ENCODE assay signal across 1 cellular context in the genomic region with DNA sequence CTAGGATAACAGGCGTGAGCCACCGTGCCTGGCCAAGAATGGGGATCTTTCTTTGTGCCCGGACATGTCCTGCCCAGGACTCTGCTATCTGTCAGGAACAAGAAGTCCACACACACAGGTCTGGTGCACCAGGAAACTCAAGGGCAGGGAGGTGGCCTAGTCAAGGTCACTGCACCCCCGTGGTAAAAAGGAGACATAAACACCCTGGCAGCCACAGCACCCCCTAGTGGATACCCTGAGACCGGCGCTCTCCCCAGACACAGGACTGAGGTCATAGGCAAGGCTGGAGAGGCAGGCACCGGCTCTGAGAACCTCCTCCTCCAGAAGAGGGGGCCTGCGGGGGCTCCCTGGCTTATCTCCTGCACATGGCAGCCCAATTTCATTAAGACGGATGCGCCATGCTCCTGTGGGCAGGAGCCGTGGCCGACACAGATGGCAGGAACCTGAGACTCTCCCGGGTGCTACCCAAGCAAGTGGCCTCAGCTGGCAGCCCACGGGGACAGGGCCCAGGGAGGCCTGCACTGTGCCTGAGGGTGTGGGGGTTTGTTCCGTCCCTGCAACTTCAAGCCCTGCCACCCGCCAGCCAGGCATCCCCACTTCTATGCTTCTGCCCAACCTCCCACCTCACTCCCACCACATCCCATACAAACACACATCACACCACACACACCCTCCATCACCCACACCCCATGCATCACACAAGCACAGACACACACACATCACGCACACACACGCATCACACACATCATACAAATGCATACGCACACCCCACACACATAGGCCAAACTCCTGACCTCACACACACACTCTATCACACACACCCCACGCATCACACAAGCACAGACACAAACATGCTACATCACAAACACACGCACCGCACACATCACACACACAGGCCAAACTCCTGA.
TF ChIP-seq lines count a peak whose summit lies in the region.

No MANE protein-coding gene starts in this region.

TF ChIP-seq in HepG2, 621 proteins besides CTCF, POLR2A, EP300 and RAD21 (continued from another document):
- TF ChIP-seq, protein P1, sequence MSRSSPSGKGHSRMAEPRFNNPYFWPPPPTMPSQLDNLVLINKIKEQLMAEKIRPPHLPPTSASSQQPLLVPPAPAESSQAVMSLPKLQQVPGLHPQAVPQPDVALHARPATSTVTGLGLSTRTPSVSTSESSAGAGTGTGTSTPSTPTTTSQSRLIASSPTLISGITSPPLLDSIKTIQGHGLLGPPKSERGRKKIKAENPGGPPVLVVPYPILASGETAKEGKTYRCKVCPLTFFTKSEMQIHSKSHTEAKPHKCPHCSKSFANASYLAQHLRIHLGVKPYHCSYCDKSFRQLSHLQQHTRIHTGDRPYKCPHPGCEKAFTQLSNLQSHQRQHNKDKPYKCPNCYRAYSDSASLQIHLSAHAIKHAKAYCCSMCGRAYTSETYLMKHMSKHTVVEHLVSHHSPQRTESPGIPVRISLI (CRISPR knock-in tag; IDR thresholded peaks at IDR 0.05; ENCODE audit: borderline replicate concordance), result no peak
- TF ChIP-seq NONO (IDR thresholded peaks at IDR 0.05) (0 out of 2 replicates have a peak, but pooled peaks have one; percentile 93), NONO (CRISPR knock-in tag; conservative IDR thresholded peaks at IDR 0.05) (0 out of 2 replicates have a peak, but pooled peaks have one; percentile 27), ZNF205 (CRISPR knock-in tag; IDR thresholded peaks at IDR 0.05) (no peak), ZFP36 (IDR thresholded peaks at IDR 0.05; ENCODE audit: borderline replicate concordance, low read depth, low read length, partially characterized antibody) (no peak), PAF1 (CRISPR knock-in tag; IDR thresholded peaks at IDR 0.05) (no peak), AGO2 (optimal IDR thresholded peaks at IDR 0.05; ENCODE audit: low read depth, low read length) (no peak), CENPT (CRISPR knock-in tag; IDR thresholded peaks at IDR 0.05; ENCODE audit: low read depth) (no peak), ZNF775 (CRISPR knock-in tag; IDR thresholded peaks at IDR 0.05; ENCODE audit: borderline replicate concordance) (no peak), ZBTB38 (CRISPR knock-in tag; IDR thresholded peaks at IDR 0.05) (peak; percentile 18; the same call in 1 of the 2 replicates), ZNF883 (CRISPR knock-in tag; IDR thresholded peaks at IDR 0.05; ENCODE audit: not compliant biosample characterization) (no peak), XRCC5 (optimal IDR thresholded peaks at IDR 0.05; ENCODE audit: low read length) (peak; percentile 73), IRF2 (CRISPR knock-in tag; IDR thresholded peaks at IDR 0.05) (0 out of 2 replicates have a peak, but pooled peaks have one; percentile 16), ZSCAN25 (CRISPR knock-in tag; IDR thresholded peaks at IDR 0.05) (no peak), KDM5B (CRISPR knock-in tag; IDR thresholded peaks at IDR 0.05; ENCODE audit: borderline replicate concordance) (no peak)
- TF ChIP-seq, protein P2, sequence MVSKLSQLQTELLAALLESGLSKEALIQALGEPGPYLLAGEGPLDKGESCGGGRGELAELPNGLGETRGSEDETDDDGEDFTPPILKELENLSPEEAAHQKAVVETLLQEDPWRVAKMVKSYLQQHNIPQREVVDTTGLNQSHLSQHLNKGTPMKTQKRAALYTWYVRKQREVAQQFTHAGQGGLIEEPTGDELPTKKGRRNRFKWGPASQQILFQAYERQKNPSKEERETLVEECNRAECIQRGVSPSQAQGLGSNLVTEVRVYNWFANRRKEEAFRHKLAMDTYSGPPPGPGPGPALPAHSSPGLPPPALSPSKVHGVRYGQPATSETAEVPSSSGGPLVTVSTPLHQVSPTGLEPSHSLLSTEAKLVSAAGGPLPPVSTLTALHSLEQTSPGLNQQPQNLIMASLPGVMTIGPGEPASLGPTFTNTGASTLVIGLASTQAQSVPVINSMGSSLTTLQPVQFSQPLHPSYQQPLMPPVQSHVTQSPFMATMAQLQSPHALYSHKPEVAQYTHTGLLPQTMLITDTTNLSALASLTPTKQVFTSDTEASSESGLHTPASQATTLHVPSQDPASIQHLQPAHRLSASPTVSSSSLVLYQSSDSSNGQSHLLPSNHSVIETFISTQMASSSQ (IDR thresholded peaks at IDR 0.05; ENCODE audit: low read depth), result no peak
- TF ChIP-seq, protein P2 (CRISPR knock-in tag; IDR thresholded peaks at IDR 0.05; ENCODE audit: borderline replicate concordance), result no peak
